27 cellular contexts compared by ENCODE assay signal in the genomic region with DNA sequence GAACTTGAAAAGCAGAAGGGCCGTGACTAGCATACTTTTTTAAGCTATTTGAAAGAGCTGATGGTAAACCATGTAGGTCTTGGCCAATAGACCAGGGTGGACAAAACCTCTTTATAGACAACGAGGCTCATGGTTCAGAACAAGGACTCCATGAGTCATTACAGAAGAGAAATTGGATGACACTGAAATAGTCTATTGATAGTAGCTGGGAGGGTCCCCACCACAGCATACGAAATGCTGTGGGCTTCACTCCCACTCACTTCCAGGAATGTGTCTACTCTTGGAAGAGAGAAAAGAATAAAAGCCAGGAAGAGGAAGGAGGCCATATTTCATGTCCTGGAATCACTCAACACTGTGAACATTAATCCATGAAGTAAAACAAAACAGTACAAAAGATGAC.
"Had no signal": no experiment of that assay in that cellular context is flagged by ENCODE, and none has a peak within 500 bp of the region (broad histone marks: within the 10 kb centered on the region; RNA-seq: fewer than 3 reads in every experiment).

No MANE protein-coding gene starts in this region.

- H3K4me3 Mint-ChIP-seq: mesothelial cell of epicardium; naive B cell; natural killer cell treated with Interleukin-12 subunit alpha and Interleukin-12 subunit beta and Interleukin-15 and Interleukin-18, amount 100 ng/mL, for 72 hours; neural progenitor cell; stimulated activated memory B cell treated with anti-CD40 and anti-IgM and Interleukin-4, amounts not matched to agents 10 μg/mL and 1 μg/mL and 100 μg/mL, for 72 hours; type B pancreatic cell had no signal

- H3K27me3 ChIP-seq: esophagus muscularis mucosa, foreskin keratinocyte, gastroesophageal sphincter, heart left ventricle, hepatocyte, left lung, neural progenitor cell, right atrium auricular region, testis, tibial artery had no signal

- H3K9me3 ChIP-seq: esophagus muscularis mucosa, gastroesophageal sphincter, heart left ventricle, left lung, mucosa of descending colon, prostate gland, right atrium auricular region, testis, tibial artery had no signal

- H3K27ac ChIP-seq: coronary artery, esophagus muscularis mucosa, foreskin keratinocyte, gastroesophageal sphincter, hepatocyte, left lung, neural progenitor cell, prostate gland, right atrium auricular region, testis, tibial artery had no signal

- H3K4me2 ChIP-seq: hepatocyte, neural progenitor cell had no signal

- H3K9ac ChIP-seq: neural progenitor cell had no signal

- H3K27me3 Mint-ChIP-seq: naive B cell; stimulated activated memory B cell treated with anti-CD40 and anti-IgM and Interleukin-4, amounts not matched to agents 10 μg/mL and 1 μg/mL and 100 μg/mL, for 72 hours; type B pancreatic cell had no signal

- FAIRE-seq: endothelial cell of umbilical vein had no signal

- H3K79me2 ChIP-seq: hepatocyte had no signal

- H3K36me3 ChIP-seq: esophagus muscularis mucosa, gastroesophageal sphincter, heart left ventricle, left lung, neural progenitor cell, prostate gland, right atrium auricular region, tibial artery had no signal

- H3K4me3 ChIP-seq: coronary artery, esophagus muscularis mucosa, gastroesophageal sphincter, heart left ventricle, hepatocyte, left lung, mucosa of descending colon, neural progenitor cell, prostate gland, right atrium auricular region, testis, tibial artery had no signal

- H2AFZ ChIP-seq: hepatocyte, neural progenitor cell had no signal

- H3K27ac Mint-ChIP-seq: mesothelial cell of epicardium; naive B cell; natural killer cell treated with Interleukin-12 subunit alpha and Interleukin-12 subunit beta and Interleukin-15 and Interleukin-18, amount 100 ng/mL, for 72 hours; neural progenitor cell; stimulated activated memory B cell treated with anti-CD40 and anti-IgM and Interleukin-4, amounts not matched to agents 10 μg/mL and 1 μg/mL and 100 μg/mL, for 72 hours; type B pancreatic cell had no signal

- H3K9me3 Mint-ChIP-seq: mesothelial cell of epicardium; natural killer cell treated with Interleukin-12 subunit alpha and Interleukin-12 subunit beta and Interleukin-15 and Interleukin-18, amount 100 ng/mL, for 72 hours; neural progenitor cell; stimulated activated memory B cell treated with anti-CD40 and anti-IgM and Interleukin-4, amounts not matched to agents 10 μg/mL and 1 μg/mL and 100 μg/mL, for 72 hours had no signal

- H3K4me1 Mint-ChIP-seq: naive B cell; neural progenitor cell; stimulated activated memory B cell treated with anti-CD40 and anti-IgM and Interleukin-4, amounts not matched to agents 10 μg/mL and 1 μg/mL and 100 μg/mL, for 72 hours had no signal

- ATAC-seq: foreskin keratinocyte; gastroesophageal sphincter; left lung; mucosa of descending colon; natural killer cell treated with Interleukin-12 subunit alpha and Interleukin-12 subunit beta and Interleukin-15 and Interleukin-18, amount 100 ng/mL, for 72 hours; sciatic nerve; stimulated activated memory B cell treated with anti-CD40 and anti-IgM and Interleukin-4, amounts not matched to agents 10 μg/mL and 1 μg/mL and 100 μg/mL, for 72 hours; stimulated activated naive CD8-positive, alpha-beta T cell treated with anti-CD3 and anti-CD28 coated beads, Interleukin-15, Interleukin-2, amounts not matched to agents 100 U/mL and 50 U/mL, for 24 hours had no signal

- H3K36me3 Mint-ChIP-seq: mesothelial cell of epicardium; naive B cell; natural killer cell treated with Interleukin-12 subunit alpha and Interleukin-12 subunit beta and Interleukin-15 and Interleukin-18, amount 100 ng/mL, for 72 hours; neural progenitor cell; stimulated activated memory B cell treated with anti-CD40 and anti-IgM and Interleukin-4, amounts not matched to agents 10 μg/mL and 1 μg/mL and 100 μg/mL, for 72 hours; type B pancreatic cell had no signal

- H3K4me1 ChIP-seq: esophagus muscularis mucosa, foreskin keratinocyte, gastroesophageal sphincter, left lung, neural progenitor cell, prostate gland, right atrium auricular region, testis, tibial artery had no signal

- DNase-seq: dermis blood vessel endothelial cell; effector memory CD4-positive, alpha-beta T cell; foreskin keratinocyte; heart left ventricle; left cardiac atrium; left lung; mesenchymal stem cell; mucosa of descending colon; naive B cell; stimulated activated CD4-positive, alpha-beta T cell treated with anti-CD3 and anti-CD28 coated beads, Interleukin-4, amount 100 ng/mL, for 4 hours; stimulated activated naive CD8-positive, alpha-beta T cell treated with anti-CD3 and anti-CD28 coated beads, Interleukin-15, Interleukin-2, amounts not matched to agents 100 U/mL and 50 U/mL, for 24 hours; substantia nigra; testis; tibial artery had no signal
